8 cellular contexts compared by ENCODE assay signal in genomic region chr10:101441539-101442455, GRCh38.
DNase-seq lines count a peak whose midpoint lies in the region; ATAC-seq, FAIRE-seq and TF ChIP-seq lines count a peak whose summit lies in the region.

No MANE protein-coding gene starts in this region.

- no peak overlapping the region for H3K27ac Mint-ChIP-seq in activated CD4-positive, alpha-beta T cell treated with anti-CD3 and anti-CD28 coated beads, Interleukin-2, amount 10 ng/mL, durations not matched to agents 24 days and 14 days

- peaks cover 2% of the 10 kb centered on the region for H3K27me3 Mint-ChIP-seq in activated CD4-positive, alpha-beta T cell treated with anti-CD3 and anti-CD28 coated beads, Interleukin-2, amount 10 ng/mL, durations not matched to agents 24 days and 14 days

- no peaks in the 10 kb centered on the region for H3K36me3 ChIP-seq in bronchial epithelial cell (ENCODE audit: control insufficient read depth, insufficient read depth, low read length)

- peak; percentile 71 for DNase-seq in activated CD4-positive, alpha-beta T cell treated with anti-CD3 and anti-CD28 coated beads, Interleukin-2, amount 10 ng/mL, durations not matched to agents 24 days and 14 days
- no peak for DNase-seq in activated CD4-positive, alpha-beta T cell treated with anti-CD3 and anti-CD28 coated beads, Interleukin-2, amount 50 U/mL, for 4 hours
- DNase-seq in HuH-7.5 (ENCODE audit: low spot score), result peak; percentile 29
- peak; percentile 93 for DNase-seq in OCI-M1 (lab: John Stamatoyannopoulos, UW)
- peak; percentile 73 for DNase-seq in bronchial epithelial cell (ENCODE audit: low read depth)
- DNase-seq in islet precursor cell, result peak; percentile 68
- no peak for DNase-seq in stimulated activated naive CD8-positive, alpha-beta T cell treated with anti-CD3 and anti-CD28 coated beads, Interleukin-15, Interleukin-2, amounts not matched to agents 100 U/mL and 50 U/mL, for 24 hours

- H3K4me1 Mint-ChIP-seq in activated CD4-positive, alpha-beta T cell treated with anti-CD3 and anti-CD28 coated beads, Interleukin-2, amount 10 ng/mL, durations not matched to agents 24 days and 14 days, result no peaks in the 10 kb centered on the region

- intact Hi-C loops in activated CD4-positive, alpha-beta T cell treated with anti-CD3 and anti-CD28 coated beads, Interleukin-2, amount 10 ng/mL, durations not matched to agents 24 days and 14 days (cut with micrococcal nuclease), result loop anchor here (1.0 to 2.0 kb wide), 3 partner anchors 140 to 227 kb away; no protein-coding TSS in a partner anchor

- no peak for FAIRE-seq in bronchial epithelial cell (lab: Jason Lieb, UNC)

- no peaks in the 10 kb centered on the region for H3K27me3 ChIP-seq in bronchial epithelial cell (ENCODE audit: control insufficient read depth, insufficient read depth, low read length)

- no peak overlapping the region for H3K4me3 ChIP-seq in bronchial epithelial cell (ENCODE audit: low read depth, low read length)

- no peaks in the 10 kb centered on the region for H3K9me3 Mint-ChIP-seq in activated CD4-positive, alpha-beta T cell treated with anti-CD3 and anti-CD28 coated beads, Interleukin-2, amount 10 ng/mL, durations not matched to agents 24 days and 14 days

- TF ChIP-seq CTCF in bronchial epithelial cell (IDR thresholded peaks at IDR 0.05; ENCODE audit: insufficient read depth, low read length, severe bottlenecking), result peak; percentile 66

- no peaks in the 10 kb centered on the region for H3K36me3 Mint-ChIP-seq in activated CD4-positive, alpha-beta T cell treated with anti-CD3 and anti-CD28 coated beads, Interleukin-2, amount 10 ng/mL, durations not matched to agents 24 days and 14 days (ENCODE audit: low read depth)

- H3K4me3 Mint-ChIP-seq in activated CD4-positive, alpha-beta T cell treated with anti-CD3 and anti-CD28 coated beads, Interleukin-2, amount 10 ng/mL, durations not matched to agents 24 days and 14 days, result no peak overlapping the region

- peak; percentile 90 for ATAC-seq in stimulated activated naive CD8-positive, alpha-beta T cell treated with anti-CD3 and anti-CD28 coated beads, Interleukin-15, Interleukin-2, amounts not matched to agents 100 U/mL and 50 U/mL, for 24 hours
- no peak for ATAC-seq in GM19324 (IDR thresholded peaks at IDR 0.05; ENCODE audit: low FRiP score, unreplicated experiment)

Comparison
In these comparisons a context has a peak if more than half of its experiments do, and no peak if none do; other contexts are left out.
1. DNase-seq: peak in activated CD4-positive, alpha-beta T cell treated with anti-CD3 and anti-CD28 coated beads, Interleukin-2, amount 10 ng/mL, durations not matched to agents 24 days and 14 days (single experiment), HuH-7.5 (single experiment), OCI-M1 (single experiment), bronchial epithelial cell (single experiment) and islet precursor cell (single experiment); none in activated CD4-positive, alpha-beta T cell treated with anti-CD3 and anti-CD28 coated beads, Interleukin-2, amount 50 U/mL, for 4 hours (0 of 2) and stimulated activated naive CD8-positive, alpha-beta T cell treated with anti-CD3 and anti-CD28 coated beads, Interleukin-15, Interleukin-2, amounts not matched to agents 100 U/mL and 50 U/mL, for 24 hours (single experiment).